In the genomic region with DNA sequence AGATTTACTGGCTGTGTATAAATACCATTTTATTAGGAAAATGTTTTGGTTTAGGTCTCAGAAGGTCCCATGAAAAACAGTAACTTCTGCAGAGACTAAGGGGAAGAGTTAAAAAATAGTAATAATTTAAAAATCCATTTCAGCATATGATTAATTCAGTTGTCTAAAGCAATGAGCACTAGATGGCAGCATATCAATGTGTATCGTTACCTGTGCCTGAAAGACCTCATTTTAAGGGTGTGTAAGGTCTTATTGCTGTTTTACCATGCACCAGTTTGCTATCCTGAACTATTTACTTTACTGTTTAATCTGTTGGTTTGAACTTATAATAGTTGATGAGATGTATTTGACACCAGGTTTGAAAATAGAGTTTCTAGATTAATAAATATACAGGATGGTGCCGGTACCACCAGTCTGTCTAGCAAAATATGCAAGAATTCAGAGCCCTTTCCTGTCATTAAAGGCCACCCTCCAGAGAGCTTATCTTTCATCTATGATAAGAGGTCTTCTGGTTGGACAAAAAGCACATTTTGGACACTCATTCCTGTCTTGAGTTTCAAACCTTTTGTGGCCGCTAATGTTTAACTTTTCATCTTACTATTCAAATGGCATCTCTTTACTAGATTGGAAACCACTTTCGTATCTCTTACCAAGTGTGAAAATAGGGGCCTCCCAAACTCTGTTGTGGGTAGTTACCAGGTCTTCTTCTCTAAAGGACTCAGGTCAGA, we compare ENCODE assay signal across 8 cellular contexts. TPM values are rescaled to one million over a fixed set of nuclear protein-coding genes. Genes with fewer than 3 reads are reported as not detected.
DNase-seq lines count a peak whose midpoint lies in the region; ATAC-seq and TF ChIP-seq lines count a peak whose summit lies in the region.

No MANE protein-coding gene starts in this region.

- DNase-seq in CD8-positive, alpha-beta T cell, result peak in 1 of 7 experiments; percentile 7
- DNase-seq in NCI-H2081 (lab: John Stamatoyannopoulos, UW) (peak; percentile 17 to 35), WTC11 (ENCODE audit: low spot score) (no peak), heart left ventricle (no peak)
- DNase-seq in stimulated activated effector memory CD8-positive, alpha-beta T cell treated with anti-CD3 and anti-CD28 coated beads, Interleukin-12 subunit alpha, Interleukin-12 subunit beta, amount 100 ng/mL, for 72 hours (ENCODE audit: low spot score in 2 of 2), result no peak
- DNase-seq in activated effector memory CD4-positive, alpha-beta T cell treated with Interleukin-2 at 50 U/mL for 16 hours, result no peak

- H3K27ac ChIP-seq in CD8-positive, alpha-beta T cell (ENCODE audit: low read depth, low read length), result no peak overlapping the region
- no peak overlapping the region for H3K27ac ChIP-seq in heart left ventricle

- 62 to 68% (median 66%) methylated on average over 4 of the region's 4 CpGs for WGBS in heart left ventricle, 4 donors

- no peaks in the 10 kb centered on the region for H3K27me3 Mint-ChIP-seq in CD8-positive, alpha-beta T cell (ENCODE audit: low read depth)
- no peaks in the 10 kb centered on the region for H3K27me3 Mint-ChIP-seq in WTC11 (ENCODE audit: low read depth)

- H3K4me3 Mint-ChIP-seq in CD8-positive, alpha-beta T cell, result peak overlapping the region; percentile 13
- H3K4me3 Mint-ChIP-seq in WTC11, result no peak overlapping the region
- peak overlapping the region; percentile 7 for H3K4me3 Mint-ChIP-seq in stimulated activated effector memory CD8-positive, alpha-beta T cell treated with anti-CD3 and anti-CD28 coated beads, Interleukin-12 subunit alpha, Interleukin-12 subunit beta, amount 100 ng/mL, for 72 hours

- no peaks in the 10 kb centered on the region for H3K27me3 ChIP-seq in CD8-positive, alpha-beta T cell (ENCODE audit: insufficient read depth, low read length)
- H3K27me3 ChIP-seq in heart left ventricle, result no peaks in the 10 kb centered on the region

- no peaks in the 10 kb centered on the region for H3K36me3 Mint-ChIP-seq in CD8-positive, alpha-beta T cell
- H3K36me3 Mint-ChIP-seq in WTC11, result no peaks in the 10 kb centered on the region
- no peaks in the 10 kb centered on the region for H3K36me3 Mint-ChIP-seq in stimulated activated effector memory CD8-positive, alpha-beta T cell treated with anti-CD3 and anti-CD28 coated beads, Interleukin-12 subunit alpha, Interleukin-12 subunit beta, amount 100 ng/mL, for 72 hours

- H3K9me3 ChIP-seq in CD8-positive, alpha-beta T cell (ENCODE audit: low read length), result no peaks in the 10 kb centered on the region
- no peaks in the 10 kb centered on the region for H3K9me3 ChIP-seq in heart left ventricle

- H3K27ac Mint-ChIP-seq in CD8-positive, alpha-beta T cell, result no peak overlapping the region
- peak overlapping the region; percentile 43 for H3K27ac Mint-ChIP-seq in WTC11
- peak overlapping the region; percentile 75 for H3K27ac Mint-ChIP-seq in stimulated activated effector memory CD8-positive, alpha-beta T cell treated with anti-CD3 and anti-CD28 coated beads, Interleukin-12 subunit alpha, Interleukin-12 subunit beta, amount 100 ng/mL, for 72 hours

- no peaks in the 10 kb centered on the region for H3K4me1 ChIP-seq in CD8-positive, alpha-beta T cell (ENCODE audit: insufficient read depth, low read length)
- H3K4me1 ChIP-seq in heart left ventricle, result no peaks in the 10 kb centered on the region

- CTCF ChIA-PET in CD8-positive, alpha-beta T cell (lab: Charles Lee), result interaction anchor here (0.9 to 4.7 kb wide), 11 partner anchors 8 to 811 kb away, joined by 3 to 36 read pairs (median 5); a partner anchor contains a TSS
- CTCF ChIA-PET in WTC11 (lab: Charles Lee), result interaction anchor here (1.1 to 1.5 kb wide), 4 partner anchors 8 to 720 kb away, joined by 3 to 5 read pairs (median 3); no protein-coding TSS in a partner anchor

- no peak for TF ChIP-seq POLR2A in heart left ventricle (IDR thresholded peaks at IDR 0.05)

- peak; percentile 63 for TF ChIP-seq CTCF in CD8-positive, alpha-beta T cell (IDR thresholded peaks at IDR 0.05)
- TF ChIP-seq CTCF in WTC11 (IDR thresholded peaks at IDR 0.05), result no peak; the same call in 1 of the 2 replicates
- peak; percentile 44 to 74 (median 59) for TF ChIP-seq CTCF in heart left ventricle (IDR thresholded peaks at IDR 0.05)

- no peaks in the 10 kb centered on the region for H3K36me3 ChIP-seq in CD8-positive, alpha-beta T cell (ENCODE audit: insufficient read depth, low read length)
- no peaks in the 10 kb centered on the region for H3K36me3 ChIP-seq in heart left ventricle

- H3K9me3 Mint-ChIP-seq in CD8-positive, alpha-beta T cell, result no peaks in the 10 kb centered on the region
- no peaks in the 10 kb centered on the region for H3K9me3 Mint-ChIP-seq in WTC11
- no peaks in the 10 kb centered on the region for H3K9me3 Mint-ChIP-seq in stimulated activated effector memory CD8-positive, alpha-beta T cell treated with anti-CD3 and anti-CD28 coated beads, Interleukin-12 subunit alpha, Interleukin-12 subunit beta, amount 100 ng/mL, for 72 hours

- H3K4me1 Mint-ChIP-seq in CD8-positive, alpha-beta T cell (ENCODE audit: low read depth), result peaks cover 4% of the 10 kb centered on the region
- H3K4me1 Mint-ChIP-seq in WTC11, result peaks cover 28% of the 10 kb centered on the region
- no peaks in the 10 kb centered on the region for H3K4me1 Mint-ChIP-seq in stimulated activated effector memory CD8-positive, alpha-beta T cell treated with anti-CD3 and anti-CD28 coated beads, Interleukin-12 subunit alpha, Interleukin-12 subunit beta, amount 100 ng/mL, for 72 hours

- no peak overlapping the region for H3K4me3 ChIP-seq in CD8-positive, alpha-beta T cell (ENCODE audit: low read depth, low read length)
- H3K4me3 ChIP-seq in heart left ventricle, result no peak overlapping the region

- POLR2A ChIA-PET in CD8-positive, alpha-beta T cell (lab: Charles Lee), result no interaction called here
- POLR2A ChIA-PET in WTC11 (lab: Charles Lee), result no interaction called here

- ATAC-seq in CD8-positive, alpha-beta T cell, result peak; percentile 82
- ATAC-seq in GM18517 (IDR thresholded peaks at IDR 0.05; ENCODE audit: unreplicated experiment) (peak; percentile 89), HG02943 (IDR thresholded peaks at IDR 0.05; ENCODE audit: low read depth, unreplicated experiment) (peak; percentile 93), WTC11 (peak; percentile 67), heart left ventricle (peak in 1 of 4 donors; percentile 46)
- peak; percentile 97 for ATAC-seq in stimulated activated effector memory CD8-positive, alpha-beta T cell treated with anti-CD3 and anti-CD28 coated beads, Interleukin-12 subunit alpha, Interleukin-12 subunit beta, amount 100 ng/mL, for 72 hours

- intact Hi-C loops in CD8-positive, alpha-beta T cell (cut with DNase I, micrococcal nuclease), result loop anchor here (1.0 to 10.0 kb wide), 7 partner anchors 8 to 1318 kb away; a partner anchor contains a TSS
- intact Hi-C loops in heart left ventricle (cut with DNase I), result loop anchor here in 9 of 10 donors (1.0 to 10.0 kb wide), 10 partner anchors 720 to 1048 kb away; a partner anchor contains a TSS

TF ChIP-seq in WTC11, 78 proteins besides CTCF, POLR2A, EP300 and RAD21 (continues in another document):
- TF ChIP-seq ATF1 (CRISPR knock-in tag; IDR thresholded peaks at IDR 0.05) (no peak), FOXJ3 (CRISPR knock-in tag; IDR thresholded peaks at IDR 0.05; ENCODE audit: borderline replicate concordance) (no peak), ZNF396 (CRISPR knock-in tag; IDR thresholded peaks at IDR 0.05; ENCODE audit: borderline replicate concordance) (no peak), IRF2 (CRISPR knock-in tag; IDR thresholded peaks at IDR 0.05; ENCODE audit: borderline replicate concordance, low read depth) (no peak)
- TF ChIP-seq, protein P1, sequence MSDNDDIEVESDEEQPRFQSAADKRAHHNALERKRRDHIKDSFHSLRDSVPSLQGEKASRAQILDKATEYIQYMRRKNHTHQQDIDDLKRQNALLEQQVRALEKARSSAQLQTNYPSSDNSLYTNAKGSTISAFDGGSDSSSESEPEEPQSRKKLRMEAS (CRISPR knock-in tag; IDR thresholded peaks at IDR 0.05), result no peak
- TF ChIP-seq, protein P2, sequence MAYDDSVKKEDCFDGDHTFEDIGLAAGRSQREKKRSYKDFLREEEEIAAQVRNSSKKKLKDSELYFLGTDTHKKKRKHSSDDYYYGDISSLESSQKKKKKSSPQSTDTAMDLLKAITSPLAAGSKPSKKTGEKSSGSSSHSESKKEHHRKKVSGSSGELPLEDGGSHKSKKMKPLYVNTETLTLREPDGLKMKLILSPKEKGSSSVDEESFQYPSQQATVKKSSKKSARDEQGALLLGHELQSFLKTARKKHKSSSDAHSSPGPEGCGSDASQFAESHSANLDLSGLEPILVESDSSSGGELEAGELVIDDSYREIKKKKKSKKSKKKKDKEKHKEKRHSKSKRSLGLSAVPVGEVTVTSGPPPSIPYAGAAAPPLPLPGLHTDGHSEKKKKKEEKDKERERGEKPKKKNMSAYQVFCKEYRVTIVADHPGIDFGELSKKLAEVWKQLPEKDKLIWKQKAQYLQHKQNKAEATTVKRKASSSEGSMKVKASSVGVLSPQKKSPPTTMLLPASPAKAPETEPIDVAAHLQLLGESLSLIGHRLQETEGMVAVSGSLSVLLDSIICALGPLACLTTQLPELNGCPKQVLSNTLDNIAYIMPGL (CRISPR knock-in tag; IDR thresholded peaks at IDR 0.05), result no peak
- TF ChIP-seq, protein P3, sequence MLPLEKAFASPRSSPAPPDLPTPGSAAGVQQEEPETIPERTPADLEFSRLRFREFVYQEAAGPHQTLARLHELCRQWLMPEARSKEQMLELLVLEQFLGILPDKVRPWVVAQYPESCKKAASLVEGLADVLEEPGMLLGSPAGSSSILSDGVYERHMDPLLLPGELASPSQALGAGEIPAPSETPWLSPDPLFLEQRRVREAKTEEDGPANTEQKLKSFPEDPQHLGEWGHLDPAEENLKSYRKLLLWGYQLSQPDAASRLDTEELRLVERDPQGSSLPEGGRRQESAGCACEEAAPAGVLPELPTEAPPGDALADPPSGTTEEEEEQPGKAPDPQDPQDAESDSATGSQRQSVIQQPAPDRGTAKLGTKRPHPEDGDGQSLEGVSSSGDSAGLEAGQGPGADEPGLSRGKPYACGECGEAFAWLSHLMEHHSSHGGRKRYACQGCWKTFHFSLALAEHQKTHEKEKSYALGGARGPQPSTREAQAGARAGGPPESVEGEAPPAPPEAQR (CRISPR knock-in tag; IDR thresholded peaks at IDR 0.05), result no peak
- TF ChIP-seq, protein P4, sequence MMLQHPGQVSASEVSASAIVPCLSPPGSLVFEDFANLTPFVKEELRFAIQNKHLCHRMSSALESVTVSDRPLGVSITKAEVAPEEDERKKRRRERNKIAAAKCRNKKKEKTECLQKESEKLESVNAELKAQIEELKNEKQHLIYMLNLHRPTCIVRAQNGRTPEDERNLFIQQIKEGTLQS (CRISPR knock-in tag; conservative IDR thresholded peaks at IDR 0.05), result no peak

RNA-seq across cellular contexts. Expression of a gene that starts 8.9 kb away (rescaled TPM):
- 10 to 100 TPM; 16.0 to 17.9 TPM for total RNA-seq in CD8-positive, alpha-beta T cell
- 18.1 to 18.8 TPM (median 18.4 TPM) in 3 replicates for total RNA-seq in WTC11 (2021)
- total RNA-seq in heart left ventricle, result 10 to 100 TPM in 6 of 9 donors, 1 to 10 TPM in 3; 6.3 to 17.1 (median 10.5) TPM
- 10 to 100 TPM in 1 of 2 donors, 1 to 10 TPM in 1; 5.7 to 10.3 TPM for polyA plus RNA-seq in heart left ventricle

Comparison
In these comparisons a context has a peak if more than half of its experiments do, and no peak if none do; other contexts are left out.
1. DNase-seq: peak in NCI-H2081 (2 of 2); none in WTC11 (single experiment), heart left ventricle (0 of 5), stimulated activated effector memory CD8-positive, alpha-beta T cell treated with anti-CD3 and anti-CD28 coated beads, Interleukin-12 subunit alpha, Interleukin-12 subunit beta, amount 100 ng/mL, for 72 hours (0 of 2) and activated effector memory CD4-positive, alpha-beta T cell treated with Interleukin-2 at 50 U/mL for 16 hours (single experiment).